ENCODE assay signal across 8 cellular contexts in the genomic region with DNA sequence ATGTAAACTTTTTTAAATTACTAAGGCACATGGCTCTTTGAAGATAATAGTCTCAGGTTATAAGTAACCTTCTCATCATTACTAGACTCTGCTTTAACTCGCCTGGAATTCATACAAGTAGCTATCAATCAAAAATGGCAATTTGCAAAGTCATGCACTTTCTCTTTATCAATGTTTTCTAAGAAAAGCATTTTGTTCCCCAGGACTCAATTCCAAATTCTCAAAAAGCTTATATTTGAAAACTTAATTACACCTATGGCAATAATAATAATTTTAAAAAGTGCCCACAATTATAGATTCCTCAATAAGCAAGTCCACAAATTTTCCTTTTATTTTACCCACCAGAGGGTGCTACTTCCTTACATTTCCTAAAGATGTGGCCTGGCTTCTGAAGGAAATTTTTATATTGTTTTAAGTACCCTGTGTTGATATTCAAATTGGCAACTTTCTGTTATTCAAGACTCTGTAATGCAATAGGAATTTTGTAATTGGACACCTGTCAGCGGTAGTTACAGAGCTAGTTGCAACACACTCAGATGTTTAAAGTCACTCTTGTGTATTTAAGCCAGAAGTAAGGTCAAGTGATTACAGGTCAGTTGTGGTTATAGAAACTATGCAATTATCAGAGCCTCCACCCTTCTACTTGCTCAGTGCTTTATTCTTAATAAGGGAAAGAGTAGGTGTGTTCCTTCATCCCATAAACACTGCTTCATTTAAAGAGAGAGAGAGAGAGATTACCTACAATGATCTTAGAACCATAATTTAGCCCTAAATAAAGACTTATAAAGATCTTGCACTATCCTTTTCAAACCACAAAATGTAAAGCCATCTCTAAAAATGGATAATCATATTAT. TPM values are rescaled to one million over a fixed set of nuclear protein-coding genes. Genes with fewer than 3 reads are reported as not detected.
DNase-seq lines count a peak whose midpoint lies in the region; ATAC-seq, FAIRE-seq and TF ChIP-seq lines count a peak whose summit lies in the region.

No MANE protein-coding gene starts in this region.

- 21 to 34% (median 31%) methylated on average over 2 of the region's 2 CpGs for WGBS in psoas muscle, 3 donors

- TF ChIP-seq CTCF in cardiac muscle cell (IDR thresholded peaks at IDR 0.05; ENCODE audit: low read depth, low read length) (peak; percentile 51), NB4 (IDR thresholded peaks at IDR 0.05; ENCODE audit: low read depth, low read length) (peak; percentile 23), psoas muscle (IDR thresholded peaks at IDR 0.05) (peak; percentile 69)

- H3K4me1 ChIP-seq in cardiac muscle cell (ENCODE audit: low read depth) (peaks cover 15% of the 10 kb centered on the region), psoas muscle (peaks cover 11% of the 10 kb centered on the region)

- H3K36me3 ChIP-seq in cardiac muscle cell = no peaks in the 10 kb centered on the region
- H3K36me3 ChIP-seq in psoas muscle (ENCODE audit: insufficient read depth in 1 of 2, low read depth in 1 of 2) = no peaks in the 10 kb centered on the region

- TF ChIP-seq POLR2A in NB4 (IDR thresholded peaks at IDR 0.05; ENCODE audit: extremely low read depth, insufficient read length) = no peak

- H3K4me3 ChIP-seq in cardiac muscle cell = no peak overlapping the region
- no peak overlapping the region for H3K4me3 ChIP-seq in NB4 (ENCODE audit: low read depth, low read length)
- H3K4me3 ChIP-seq in psoas muscle = no peak overlapping the region

- intact Hi-C loops in Right ventricle myocardium inferior (cut with DNase I) (loop anchor here (2.0 kb wide), 1 partner anchor 67 kb away; no protein-coding TSS in a partner anchor), psoas muscle (cut with DNase I) (loop anchor here (2.0 to 5.0 kb wide), 2 partner anchors 67 to 69 kb away; no protein-coding TSS in a partner anchor)

- DNase-seq in cardiac muscle cell (ENCODE audit: low read depth in 1 of 2, low spot score in 1 of 2) (peak; percentile 60 to 88), Right ventricle myocardium inferior (ENCODE audit: missing footprints) (no peak), NB4 (ENCODE audit: low read depth) (peak; percentile 54), SKM-1 (lab: John Stamatoyannopoulos, UW; ENCODE audit: unreplicated experiment) (peak; percentile 14), frontal cortex (ENCODE audit: low spot score in 2 of 2) (peak in 1 of 2 donors; percentile 6), psoas muscle (no peak)
- DNase-seq in effector CD8-positive, alpha-beta T cell (lab: John Stamatoyannopoulos, UW) = no peak

- ATAC-seq in Right ventricle myocardium inferior (no peak), psoas muscle (peak; percentile 82 to 90 (median 86)), HG03045 (IDR thresholded peaks at IDR 0.05; ENCODE audit: unreplicated experiment) (no peak)

- FAIRE-seq in frontal cortex (lab: Jason Lieb, UNC) = peak; percentile 93

- no peaks in the 10 kb centered on the region for H3K9me3 ChIP-seq in cardiac muscle cell (ENCODE audit: low read depth)
- no peaks in the 10 kb centered on the region for H3K9me3 ChIP-seq in psoas muscle

- H3K27ac ChIP-seq in cardiac muscle cell (peak overlapping the region; percentile 78), psoas muscle (peak overlapping the region; percentile 44)

- no peaks in the 10 kb centered on the region for H3K27me3 ChIP-seq in cardiac muscle cell
- H3K27me3 ChIP-seq in psoas muscle (ENCODE audit: insufficient read depth in 3 of 3, low read length in 2 of 3) = no peaks in the 10 kb centered on the region

RNA-seq across cellular contexts. Expression of gene HYAL4, which starts 47.1 kb away (rescaled TPM):
- total RNA-seq in cardiac muscle cell (not detected in 2 replicates), Right ventricle myocardium inferior (not detected), frontal cortex (not detected), psoas muscle (1 to 10 TPM in 3 of 4 donors, under 1 TPM in 1; 0.19 to 3.2 (median 2.4) TPM)
- polyA plus RNA-seq in cardiac muscle cell (not detected in 2 replicates), psoas muscle (1 to 10 TPM in 1 of 3 donors, under 1 TPM in 1, not detected in 1; 0.13 to 1.7 TPM)

RNA-seq across cellular contexts. Expression of gene WASL, which starts 49.1 kb away (rescaled TPM):
- total RNA-seq in cardiac muscle cell (19.7 and 25.7 TPM in 2 replicates), Right ventricle myocardium inferior (28.4 TPM), frontal cortex (19.2 TPM), psoas muscle (10 to 100 TPM; 28.9 to 37.8 (median 33.8) TPM)
- polyA plus RNA-seq in cardiac muscle cell (36.8 and 45.4 TPM in 2 replicates), psoas muscle (10 to 100 TPM; 17.6 to 33.9 (median 18.4) TPM)

Comparison
In these comparisons a context has a peak if more than half of its experiments do, and no peak if none do; other contexts are left out.
1. DNase-seq: peak in cardiac muscle cell (2 of 2), NB4 (single experiment) and SKM-1 (single experiment); none in Right ventricle myocardium inferior (single experiment), psoas muscle (0 of 2) and effector CD8-positive, alpha-beta T cell (single experiment).
2. ATAC-seq: peak in psoas muscle (4 of 4); none in Right ventricle myocardium inferior (single experiment) and HG03045 (single experiment).
3. Peak in every context shown above with its lines, with median percentiles within 50 percentile points of each other: CTCF ChIP-seq.